Comparison of ENCODE assay signal across 8 cellular contexts in the genomic region with DNA sequence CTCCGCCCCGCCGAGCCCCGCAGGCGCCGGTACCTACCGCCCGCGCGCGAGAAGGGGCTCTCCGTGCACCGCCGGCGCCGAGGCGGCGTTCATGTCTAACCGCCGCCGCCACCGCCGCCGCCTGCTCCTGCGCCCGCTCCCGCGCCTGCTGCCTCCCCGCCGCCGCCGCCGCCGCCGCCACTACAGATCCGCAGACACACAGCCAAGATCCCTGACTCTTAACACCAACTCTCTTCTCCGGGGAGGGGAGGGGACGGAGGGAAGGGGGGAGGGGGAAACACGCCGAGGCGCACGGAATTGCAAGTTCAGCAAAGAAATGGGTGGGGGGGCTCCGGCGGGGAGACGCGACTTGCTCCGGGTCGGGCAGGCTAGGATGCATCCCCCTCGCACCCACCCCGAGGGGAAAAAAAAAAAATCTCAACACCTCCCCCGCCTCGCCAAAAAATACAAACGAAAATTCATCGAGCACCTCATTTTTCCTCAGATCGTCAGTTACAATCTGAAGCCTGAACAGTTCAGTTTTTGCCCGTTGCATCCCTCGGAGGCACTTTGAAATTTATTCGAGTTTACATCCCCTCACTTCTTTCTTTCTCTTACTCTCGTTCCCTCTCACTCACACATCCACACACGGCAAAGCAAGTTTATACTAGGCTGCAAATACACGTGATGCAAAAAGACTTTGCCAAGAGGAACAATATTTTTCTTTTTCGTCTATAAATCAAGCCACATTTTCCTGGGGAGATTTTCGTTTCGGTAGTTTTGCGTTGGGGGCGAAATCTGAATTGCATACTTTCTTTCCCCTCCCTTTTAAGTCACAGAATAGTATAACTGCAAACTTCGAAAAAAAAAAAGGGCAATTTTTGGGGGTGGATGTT. TPM values are rescaled to one million over a fixed set of nuclear protein-coding genes. Genes with fewer than 3 reads are reported as not detected.
DNase-seq lines count a peak whose midpoint lies in the region; ATAC-seq and TF ChIP-seq lines count a peak whose summit lies in the region.

Gene TCF4, minus strand, starts transcription at position 192 of the 875 bp plus-strand sequence. CDS start 1,076 bp downstream, outside the sequence.

- H3K9ac ChIP-seq in muscle layer of colon (ENCODE audit: low read length): peak within 1 kb of the TSS; percentile 58

- peak within 1 kb of the TSS; percentile 85 for H3K4me3 Mint-ChIP-seq in activated T-helper 1 cell treated with anti-CD3 and anti-CD28 coated beads, Interleukin-12 subunit alpha, Interleukin-12 subunit beta, Interleukin-2, Interleukin-4 antibody, amounts not matched to agents 30 ng/mL and 10 ng/mL and 1 ng/mL, durations not matched to agents 14 hours and 24 hours and 36 hours

- peak within 1 kb of the TSS; percentile 89 for H3K27ac ChIP-seq in muscle layer of colon (ENCODE audit: low read depth, low read length)
- peak within 1 kb of the TSS; percentile 57 to 93 (median 88) for H3K27ac ChIP-seq in tibial nerve

- H3K27me3 ChIP-seq in muscle layer of colon (ENCODE audit: control insufficient read depth in 1 of 2, insufficient read depth in 2 of 2, low read length in 2 of 2) (no peaks in the 10 kb centered on the region), tibial nerve (no peaks in the 10 kb centered on the region)

- ATAC-seq in GM19463 (IDR thresholded peaks at IDR 0.05; ENCODE audit: unreplicated experiment): peak; percentile 22
- ATAC-seq in HG02623 (IDR thresholded peaks at IDR 0.05; ENCODE audit: unreplicated experiment): no peak

- H3K36me3 ChIP-seq in muscle layer of colon (ENCODE audit: insufficient read depth, low read length) (no peaks in the 10 kb centered on the region), tibial nerve (no peaks in the 10 kb centered on the region)

- TF ChIP-seq CTCF in AG10803 (conservative IDR thresholded peaks at IDR 0.05; ENCODE audit: low read length) (no peak), fibroblast of pulmonary artery (IDR thresholded peaks at IDR 0.05; ENCODE audit: low read length, missing control alignments) (no peak), tibial nerve (IDR thresholded peaks at IDR 0.05) (no peak)

- TF ChIP-seq POLR2A in tibial nerve (IDR thresholded peaks at IDR 0.05): no peak

- 1% methylated on average over 31 to 67 of the region's 67 CpGs for WGBS in tibial nerve, 2 donors

- H3K27ac Mint-ChIP-seq in activated T-helper 1 cell treated with anti-CD3 and anti-CD28 coated beads, Interleukin-12 subunit alpha, Interleukin-12 subunit beta, Interleukin-2, Interleukin-4 antibody, amounts not matched to agents 30 ng/mL and 10 ng/mL and 1 ng/mL, durations not matched to agents 14 hours and 24 hours and 36 hours: peak within 1 kb of the TSS; percentile 74

- TF ChIP-seq EP300 in tibial nerve (IDR thresholded peaks at IDR 0.05): peak in 1 of 2 donors; percentile 69

- peaks cover 34% of the 10 kb centered on the region for H3K27me3 Mint-ChIP-seq in activated T-helper 1 cell treated with anti-CD3 and anti-CD28 coated beads, Interleukin-12 subunit alpha, Interleukin-12 subunit beta, Interleukin-2, Interleukin-4 antibody, amounts not matched to agents 30 ng/mL and 10 ng/mL and 1 ng/mL, durations not matched to agents 14 hours and 24 hours and 36 hours (ENCODE audit: insufficient read depth)

- H3K9me3 ChIP-seq in muscle layer of colon (ENCODE audit: low read length) (no peaks in the 10 kb centered on the region), tibial nerve (no peaks in the 10 kb centered on the region)

- intact Hi-C loops in activated T-helper 1 cell treated with anti-CD3 and anti-CD28 coated beads, Interleukin-12 subunit alpha, Interleukin-12 subunit beta, Interleukin-2, Interleukin-4 antibody, amounts not matched to agents 30 ng/mL and 10 ng/mL and 1 ng/mL, durations not matched to agents 14 hours and 24 hours and 36 hours (cut with micrococcal nuclease): loop anchor here (1.0 to 10.0 kb wide), 8 partner anchors 99 to 1997 kb away; partner anchors contain the start of genes FECH, ONECUT2 and TXNL1

- no peaks in the 10 kb centered on the region for H3K36me3 Mint-ChIP-seq in activated T-helper 1 cell treated with anti-CD3 and anti-CD28 coated beads, Interleukin-12 subunit alpha, Interleukin-12 subunit beta, Interleukin-2, Interleukin-4 antibody, amounts not matched to agents 30 ng/mL and 10 ng/mL and 1 ng/mL, durations not matched to agents 14 hours and 24 hours and 36 hours (ENCODE audit: low read depth)

- H3K4me1 ChIP-seq in muscle layer of colon (ENCODE audit: insufficient read depth, low read length): peaks cover 15% of the 10 kb centered on the region
- H3K4me1 ChIP-seq in tibial nerve: peaks cover 0 to 26% (median 0%) of the 10 kb centered on the region in 4 donors

- peaks cover 35% of the 10 kb centered on the region for H3K4me1 Mint-ChIP-seq in activated T-helper 1 cell treated with anti-CD3 and anti-CD28 coated beads, Interleukin-12 subunit alpha, Interleukin-12 subunit beta, Interleukin-2, Interleukin-4 antibody, amounts not matched to agents 30 ng/mL and 10 ng/mL and 1 ng/mL, durations not matched to agents 14 hours and 24 hours and 36 hours (ENCODE audit: low read depth)

- DNase-seq in AG10803 (ENCODE audit: low read depth) (peak; percentile 59), NCI-H510A treated with DMSO at 0.1 percent for 48 hours (lab: John Stamatoyannopoulos, UW) (peak; percentile 62), fibroblast of pulmonary artery (ENCODE audit: low read depth) (peak; percentile 76), tibial nerve (ENCODE audit: low spot score in 2 of 2) (peak; percentile 24 to 42)
- DNase-seq in activated T-helper 1 cell treated with anti-CD3 and anti-CD28 coated beads, Interleukin-12 subunit alpha, Interleukin-12 subunit beta, Interleukin-2, Interleukin-4 antibody, amounts not matched to agents 30 ng/mL and 10 ng/mL and 1 ng/mL, durations not matched to agents 14 hours and 24 hours and 36 hours (ENCODE audit: low spot score): peak; percentile 17

- peak within 1 kb of the TSS; percentile 67 for H3K4me3 ChIP-seq in AG10803 (ENCODE audit: low read length)
- H3K4me3 ChIP-seq in fibroblast of pulmonary artery (replicated peaks; ENCODE audit: low read depth, low read length): peak within 1 kb of the TSS; percentile 69
- peak within 1 kb of the TSS; percentile 77 to 83 for H3K4me3 ChIP-seq in muscle layer of colon (ENCODE audit: low read depth in 1 of 2, low read length in 2 of 2)
- H3K4me3 ChIP-seq in tibial nerve: peak within 1 kb of the TSS; percentile 51 to 66 (median 57)

- no peaks in the 10 kb centered on the region for H3K9me3 Mint-ChIP-seq in activated T-helper 1 cell treated with anti-CD3 and anti-CD28 coated beads, Interleukin-12 subunit alpha, Interleukin-12 subunit beta, Interleukin-2, Interleukin-4 antibody, amounts not matched to agents 30 ng/mL and 10 ng/mL and 1 ng/mL, durations not matched to agents 14 hours and 24 hours and 36 hours

RNA-seq across cellular contexts. Expression of gene TCF4, which starts in this region (rescaled TPM):
- total RNA-seq in activated T-helper 1 cell treated with anti-CD3 and anti-CD28 coated beads, Interleukin-12 subunit alpha, Interleukin-12 subunit beta, Interleukin-2, Interleukin-4 antibody, amounts not matched to agents 30 ng/mL and 10 ng/mL and 1 ng/mL, durations not matched to agents 14 hours and 24 hours and 36 hours: 1.4 and 1.8 TPM in 2 replicates
- total RNA-seq in tibial nerve: 100 to 1,000 TPM; 100 to 157 (median 114) TPM

Comparison
In these comparisons a context has a peak if more than half of its experiments do, and no peak if none do; other contexts are left out.
1. RNA of gene TCF4 (total RNA-seq): 100 to 157 TPM in tibial nerve; 1.4 to 1.8 TPM in activated T-helper 1 cell treated with anti-CD3 and anti-CD28 coated beads, Interleukin-12 subunit alpha, Interleukin-12 subunit beta, Interleukin-2, Interleukin-4 antibody, amounts not matched to agents 30 ng/mL and 10 ng/mL and 1 ng/mL, durations not matched to agents 14 hours and 24 hours and 36 hours; every median in the first group is over 10 times any median in the second.
2. DNase-seq: peak in every context shown above with its lines; median percentile 76 in fibroblast of pulmonary artery; 62 in NCI-H510A treated with DMSO at 0.1 percent for 48 hours; 59 in AG10803; 33 in tibial nerve; 17 in activated T-helper 1 cell treated with anti-CD3 and anti-CD28 coated beads, Interleukin-12 subunit alpha, Interleukin-12 subunit beta, Interleukin-2, Interleukin-4 antibody, amounts not matched to agents 30 ng/mL and 10 ng/mL and 1 ng/mL, durations not matched to agents 14 hours and 24 hours and 36 hours.
3. Peak in every context shown above with its lines, with median percentiles within 50 percentile points of each other: H3K4me3 ChIP-seq.